Comparison of ENCODE assay signal across 1 cellular context in the genomic region with DNA sequence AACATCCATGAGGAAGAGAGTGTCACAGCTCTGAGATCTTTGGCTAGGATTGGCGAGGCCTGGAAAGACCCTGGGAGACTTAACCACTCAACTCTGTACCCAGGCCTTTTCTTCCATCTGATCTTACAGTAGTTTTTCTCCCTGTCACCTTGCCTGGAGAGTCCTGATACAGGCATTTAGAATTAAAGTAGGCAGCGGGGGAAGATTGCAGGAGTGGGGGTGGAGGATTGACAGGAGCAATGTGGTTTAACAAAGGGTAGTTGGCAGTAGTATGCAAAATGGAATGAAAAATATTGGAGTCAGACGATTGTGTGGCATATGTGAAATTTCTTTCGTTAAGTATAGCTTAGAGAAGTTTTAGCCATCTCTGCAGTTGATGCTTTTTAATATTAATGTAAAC.
TF ChIP-seq lines count a peak whose summit lies in the region.

No MANE protein-coding gene starts in this region.

TF ChIP-seq in GM23338, 12 proteins besides CTCF, POLR2A, EP300 and RAD21 (continued from another document):
- TF ChIP-seq, protein P1, sequence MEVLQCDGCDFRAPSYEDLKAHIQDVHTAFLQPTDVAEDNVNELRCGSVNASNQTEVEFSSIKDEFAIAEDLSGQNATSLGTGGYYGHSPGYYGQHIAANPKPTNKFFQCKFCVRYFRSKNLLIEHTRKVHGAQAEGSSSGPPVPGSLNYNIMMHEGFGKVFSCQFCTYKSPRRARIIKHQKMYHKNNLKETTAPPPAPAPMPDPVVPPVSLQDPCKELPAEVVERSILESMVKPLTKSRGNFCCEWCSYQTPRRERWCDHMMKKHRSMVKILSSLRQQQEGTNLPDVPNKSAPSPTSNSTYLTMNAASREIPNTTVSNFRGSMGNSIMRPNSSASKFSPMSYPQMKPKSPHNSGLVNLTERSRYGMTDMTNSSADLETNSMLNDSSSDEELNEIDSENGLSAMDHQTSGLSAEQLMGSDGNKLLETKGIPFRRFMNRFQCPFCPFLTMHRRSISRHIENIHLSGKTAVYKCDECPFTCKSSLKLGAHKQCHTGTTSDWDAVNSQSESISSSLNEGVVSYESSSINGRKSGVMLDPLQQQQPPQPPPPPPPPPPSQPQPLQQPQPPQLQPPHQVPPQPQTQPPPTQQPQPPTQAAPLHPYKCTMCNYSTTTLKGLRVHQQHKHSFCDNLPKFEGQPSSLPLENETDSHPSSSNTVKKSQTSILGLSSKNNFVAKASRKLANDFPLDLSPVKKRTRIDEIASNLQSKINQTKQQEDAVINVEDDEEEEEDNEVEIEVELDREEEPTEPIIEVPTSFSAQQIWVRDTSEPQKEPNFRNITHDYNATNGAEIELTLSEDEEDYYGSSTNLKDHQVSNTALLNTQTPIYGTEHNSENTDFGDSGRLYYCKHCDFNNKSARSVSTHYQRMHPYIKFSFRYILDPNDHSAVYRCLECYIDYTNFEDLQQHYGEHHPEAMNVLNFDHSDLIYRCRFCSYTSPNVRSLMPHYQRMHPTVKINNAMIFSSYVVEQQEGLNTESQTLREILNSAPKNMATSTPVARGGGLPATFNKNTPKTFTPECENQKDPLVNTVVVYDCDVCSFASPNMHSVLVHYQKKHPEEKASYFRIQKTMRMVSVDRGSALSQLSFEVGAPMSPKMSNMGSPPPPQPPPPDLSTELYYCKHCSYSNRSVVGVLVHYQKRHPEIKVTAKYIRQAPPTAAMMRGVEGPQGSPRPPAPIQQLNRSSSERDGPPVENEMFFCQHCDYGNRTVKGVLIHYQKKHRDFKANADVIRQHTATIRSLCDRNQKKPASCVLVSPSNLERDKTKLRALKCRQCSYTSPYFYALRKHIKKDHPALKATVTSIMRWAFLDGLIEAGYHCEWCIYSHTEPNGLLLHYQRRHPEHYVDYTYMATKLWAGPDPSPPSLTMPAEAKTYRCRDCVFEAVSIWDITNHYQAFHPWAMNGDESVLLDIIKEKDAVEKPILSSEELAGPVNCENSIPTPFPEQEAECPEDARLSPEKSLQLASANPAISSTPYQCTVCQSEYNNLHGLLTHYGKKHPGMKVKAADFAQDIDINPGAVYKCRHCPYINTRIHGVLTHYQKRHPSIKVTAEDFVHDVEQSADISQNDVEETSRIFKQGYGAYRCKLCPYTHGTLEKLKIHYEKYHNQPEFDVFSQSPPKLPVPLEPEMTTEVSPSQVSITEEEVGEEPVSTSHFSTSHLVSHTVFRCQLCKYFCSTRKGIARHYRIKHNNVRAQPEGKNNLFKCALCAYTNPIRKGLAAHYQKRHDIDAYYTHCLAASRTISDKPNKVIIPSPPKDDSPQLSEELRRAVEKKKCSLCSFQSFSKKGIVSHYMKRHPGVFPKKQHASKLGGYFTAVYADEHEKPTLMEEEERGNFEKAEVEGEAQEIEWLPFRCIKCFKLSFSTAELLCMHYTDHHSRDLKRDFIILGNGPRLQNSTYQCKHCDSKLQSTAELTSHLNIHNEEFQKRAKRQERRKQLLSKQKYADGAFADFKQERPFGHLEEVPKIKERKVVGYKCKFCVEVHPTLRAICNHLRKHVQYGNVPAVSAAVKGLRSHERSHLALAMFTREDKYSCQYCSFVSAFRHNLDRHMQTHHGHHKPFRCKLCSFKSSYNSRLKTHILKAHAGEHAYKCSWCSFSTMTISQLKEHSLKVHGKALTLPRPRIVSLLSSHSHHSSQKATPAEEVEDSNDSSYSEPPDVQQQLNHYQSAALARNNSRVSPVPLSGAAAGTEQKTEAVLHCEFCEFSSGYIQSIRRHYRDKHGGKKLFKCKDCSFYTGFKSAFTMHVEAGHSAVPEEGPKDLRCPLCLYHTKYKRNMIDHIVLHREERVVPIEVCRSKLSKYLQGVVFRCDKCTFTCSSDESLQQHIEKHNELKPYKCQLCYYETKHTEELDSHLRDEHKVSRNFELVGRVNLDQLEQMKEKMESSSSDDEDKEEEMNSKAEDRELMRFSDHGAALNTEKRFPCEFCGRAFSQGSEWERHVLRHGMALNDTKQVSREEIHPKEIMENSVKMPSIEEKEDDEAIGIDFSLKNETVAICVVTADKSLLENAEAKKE (CRISPR knock-in tag; IDR thresholded peaks at IDR 0.05): no peak
- TF ChIP-seq ZNF114 (CRISPR knock-in tag; IDR thresholded peaks at IDR 0.05) (no peak), NANOG (IDR thresholded peaks at IDR 0.05; ENCODE audit: borderline replicate concordance) (no peak), ZNF331 (CRISPR knock-in tag; IDR thresholded peaks at IDR 0.05; ENCODE audit: low read depth) (no peak)
- TF ChIP-seq, protein P2, sequence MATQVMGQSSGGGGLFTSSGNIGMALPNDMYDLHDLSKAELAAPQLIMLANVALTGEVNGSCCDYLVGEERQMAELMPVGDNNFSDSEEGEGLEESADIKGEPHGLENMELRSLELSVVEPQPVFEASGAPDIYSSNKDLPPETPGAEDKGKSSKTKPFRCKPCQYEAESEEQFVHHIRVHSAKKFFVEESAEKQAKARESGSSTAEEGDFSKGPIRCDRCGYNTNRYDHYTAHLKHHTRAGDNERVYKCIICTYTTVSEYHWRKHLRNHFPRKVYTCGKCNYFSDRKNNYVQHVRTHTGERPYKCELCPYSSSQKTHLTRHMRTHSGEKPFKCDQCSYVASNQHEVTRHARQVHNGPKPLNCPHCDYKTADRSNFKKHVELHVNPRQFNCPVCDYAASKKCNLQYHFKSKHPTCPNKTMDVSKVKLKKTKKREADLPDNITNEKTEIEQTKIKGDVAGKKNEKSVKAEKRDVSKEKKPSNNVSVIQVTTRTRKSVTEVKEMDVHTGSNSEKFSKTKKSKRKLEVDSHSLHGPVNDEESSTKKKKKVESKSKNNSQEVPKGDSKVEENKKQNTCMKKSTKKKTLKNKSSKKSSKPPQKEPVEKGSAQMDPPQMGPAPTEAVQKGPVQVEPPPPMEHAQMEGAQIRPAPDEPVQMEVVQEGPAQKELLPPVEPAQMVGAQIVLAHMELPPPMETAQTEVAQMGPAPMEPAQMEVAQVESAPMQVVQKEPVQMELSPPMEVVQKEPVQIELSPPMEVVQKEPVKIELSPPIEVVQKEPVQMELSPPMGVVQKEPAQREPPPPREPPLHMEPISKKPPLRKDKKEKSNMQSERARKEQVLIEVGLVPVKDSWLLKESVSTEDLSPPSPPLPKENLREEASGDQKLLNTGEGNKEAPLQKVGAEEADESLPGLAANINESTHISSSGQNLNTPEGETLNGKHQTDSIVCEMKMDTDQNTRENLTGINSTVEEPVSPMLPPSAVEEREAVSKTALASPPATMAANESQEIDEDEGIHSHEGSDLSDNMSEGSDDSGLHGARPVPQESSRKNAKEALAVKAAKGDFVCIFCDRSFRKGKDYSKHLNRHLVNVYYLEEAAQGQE (IDR thresholded peaks at IDR 0.05; ENCODE audit: unreplicated experiment): no peak
- TF ChIP-seq, protein P3, sequence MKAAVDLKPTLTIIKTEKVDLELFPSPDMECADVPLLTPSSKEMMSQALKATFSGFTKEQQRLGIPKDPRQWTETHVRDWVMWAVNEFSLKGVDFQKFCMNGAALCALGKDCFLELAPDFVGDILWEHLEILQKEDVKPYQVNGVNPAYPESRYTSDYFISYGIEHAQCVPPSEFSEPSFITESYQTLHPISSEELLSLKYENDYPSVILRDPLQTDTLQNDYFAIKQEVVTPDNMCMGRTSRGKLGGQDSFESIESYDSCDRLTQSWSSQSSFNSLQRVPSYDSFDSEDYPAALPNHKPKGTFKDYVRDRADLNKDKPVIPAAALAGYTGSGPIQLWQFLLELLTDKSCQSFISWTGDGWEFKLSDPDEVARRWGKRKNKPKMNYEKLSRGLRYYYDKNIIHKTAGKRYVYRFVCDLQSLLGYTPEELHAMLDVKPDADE (IDR thresholded peaks at IDR 0.05): no peak
